In genomic region chr22:27311666-27312566, GRCh38 we compare ENCODE assay signal across 1 cellular context.
TF ChIP-seq lines count a peak whose summit lies in the region.

No MANE protein-coding gene starts in this region.

TF ChIP-seq in HepG2, 621 proteins besides CTCF, POLR2A, EP300 and RAD21:
- no peak for TF ChIP-seq HNF4G (IDR thresholded peaks at IDR 0.05; ENCODE audit: borderline replicate concordance, low read depth, low read length)
- no peak for TF ChIP-seq HNF4G (CRISPR knock-in tag; IDR thresholded peaks at IDR 0.05; ENCODE audit: borderline replicate concordance, low read depth)
- TF ChIP-seq NFKB2 (CRISPR knock-in tag; IDR thresholded peaks at IDR 0.05; ENCODE audit: borderline replicate concordance), result no peak
- no peak for TF ChIP-seq ZNF644 (CRISPR knock-in tag; IDR thresholded peaks at IDR 0.05; ENCODE audit: low read depth)
- no peak for TF ChIP-seq TRAFD1 (CRISPR knock-in tag; IDR thresholded peaks at IDR 0.05; ENCODE audit: borderline replicate concordance)
- no peak for TF ChIP-seq ZNF691 (CRISPR knock-in tag; IDR thresholded peaks at IDR 0.05; ENCODE audit: borderline replicate concordance, low read depth)
- TF ChIP-seq KDM4B (CRISPR knock-in tag; IDR thresholded peaks at IDR 0.05), result no peak
- TF ChIP-seq PITX1 (CRISPR knock-in tag; IDR thresholded peaks at IDR 0.05), result no peak
- no peak for TF ChIP-seq RNF2 (conservative IDR thresholded peaks at IDR 0.05; ENCODE audit: low read depth)
- no peak for TF ChIP-seq NFIC (IDR thresholded peaks at IDR 0.05; ENCODE audit: low read length)
- no peak for TF ChIP-seq SP2 (CRISPR knock-in tag; IDR thresholded peaks at IDR 0.05)
- no peak for TF ChIP-seq NR2F1 (CRISPR knock-in tag; IDR thresholded peaks at IDR 0.05)
- TF ChIP-seq ZNF773 (CRISPR knock-in tag; IDR thresholded peaks at IDR 0.05; ENCODE audit: borderline replicate concordance), result no peak
- no peak for TF ChIP-seq ZNF703 (CRISPR knock-in tag; IDR thresholded peaks at IDR 0.05; ENCODE audit: borderline replicate concordance)
- no peak for TF ChIP-seq ZNF230 (CRISPR knock-in tag; IDR thresholded peaks at IDR 0.05)
- TF ChIP-seq YY1 (IDR thresholded peaks at IDR 0.05; ENCODE audit: insufficient read depth, insufficient replicate concordance, low read depth, low read length), result no peak
- TF ChIP-seq PCBP2 (optimal IDR thresholded peaks at IDR 0.05; ENCODE audit: low read depth, low read length, poor library complexity, severe bottlenecking), result no peak
- TF ChIP-seq ZNF207 (IDR thresholded peaks at IDR 0.05; ENCODE audit: borderline replicate concordance), result no peak
- no peak for TF ChIP-seq ZNF382 (CRISPR knock-in tag; IDR thresholded peaks at IDR 0.05; ENCODE audit: borderline replicate concordance)
- TF ChIP-seq RFXANK (CRISPR knock-in tag; IDR thresholded peaks at IDR 0.05), result no peak
